ENCODE assay signal across 9 cellular contexts in the genomic region with DNA sequence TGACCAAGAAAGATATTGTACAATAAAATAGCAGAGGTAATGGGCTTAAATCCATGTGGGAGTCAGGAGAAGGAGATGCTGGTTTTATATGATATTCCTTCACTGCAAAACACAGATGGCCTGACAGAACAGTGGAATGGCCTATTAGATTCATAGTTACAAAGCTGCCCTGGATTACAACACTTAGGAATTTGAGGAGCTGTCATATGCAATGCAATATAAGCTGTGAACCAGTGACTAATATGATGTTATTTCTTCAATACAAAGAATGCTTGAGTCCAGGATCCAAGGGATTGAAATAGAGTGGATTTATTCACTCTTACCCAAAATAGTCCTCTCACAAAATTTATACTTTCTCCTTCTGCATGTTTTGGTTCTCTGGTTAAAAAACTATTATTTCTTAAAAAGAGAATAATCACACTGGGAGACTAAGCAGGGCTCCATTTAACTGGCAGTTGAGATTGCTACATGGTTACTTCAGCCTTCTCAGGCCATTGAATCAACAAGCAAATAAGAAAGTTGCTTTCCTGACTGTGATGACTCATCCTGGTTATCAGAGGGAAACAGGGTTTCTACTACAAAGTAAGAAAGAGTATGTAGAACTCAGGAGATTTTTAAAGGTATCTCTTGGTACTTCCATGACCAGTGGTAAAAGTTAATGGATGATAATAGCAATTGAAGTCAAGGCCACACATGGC.
DNase-seq lines count a peak whose midpoint lies in the region; TF ChIP-seq lines count a peak whose summit lies in the region.
"Had no signal": no experiment of that assay in that cellular context is flagged by ENCODE, and none has a peak within 500 bp of the region (broad histone marks: within the 10 kb centered on the region; RNA-seq: fewer than 3 reads in every experiment).

No MANE protein-coding gene starts in this region.

- no peak overlapping the region for H3K4me2 ChIP-seq in mesendoderm (ENCODE audit: low read length)

- H3K4me1 ChIP-seq in mesendoderm (ENCODE audit: control insufficient read depth, low read depth, low read length), result no peaks in the 10 kb centered on the region
- H3K4me1 ChIP-seq in tibial nerve, result peaks cover 0 to 6% (median 0%) of the 10 kb centered on the region in 4 donors

- no peak overlapping the region for H4K8ac ChIP-seq in mesendoderm (ENCODE audit: low read depth, low read length)

- H3K23ac ChIP-seq in mesendoderm (ENCODE audit: low read length), result no peak overlapping the region

- H3K27ac ChIP-seq in brain microvascular endothelial cell, result peak overlapping the region; percentile 26
- no peak overlapping the region for H3K27ac ChIP-seq in mesendoderm (ENCODE audit: low read depth, low read length)
- no peak overlapping the region for H3K27ac ChIP-seq in tibial nerve

- in situ Hi-C loops in brain microvascular endothelial cell (cut with HindIII; ENCODE audit: low pct_ligation_motif_present, low sequenced_read_pairs), result no loop called here

- H3K36me3 ChIP-seq in brain microvascular endothelial cell (replicated peaks) (no peaks in the 10 kb centered on the region), mesendoderm (ENCODE audit: control insufficient read depth, insufficient read depth, low read length) (no peaks in the 10 kb centered on the region), tibial nerve (no peaks in the 10 kb centered on the region)

- H3K56ac ChIP-seq in mesendoderm (ENCODE audit: low read length), result no peak overlapping the region

- H2BK15ac ChIP-seq in mesendoderm (replicated peaks; ENCODE audit: low read depth), result no peak overlapping the region

- DNase-seq in EL, result peak; percentile 1
- peak; percentile 15 for DNase-seq in LoVo (ENCODE audit: low spot score)
- DNase-seq in brain microvascular endothelial cell, result peak; percentile 50
- DNase-seq in mesendoderm, result peak; percentile 66
- DNase-seq in 8988T, result no peak
- DNase-seq in NCI-H526 (lab: John Stamatoyannopoulos, UW), result no peak
- no peak for DNase-seq in tibial nerve (ENCODE audit: low spot score in 2 of 2)
- no peak for DNase-seq in NCI-H146 (lab: John Stamatoyannopoulos, UW)
- DNase-seq: stimulated activated CD4-positive, alpha-beta T cell treated with anti-CD3 and anti-CD28 coated beads, Interleukin-1b, Interleukin-23, amount 100 ng/mL, for 48 hours had no signal

- no peaks in the 10 kb centered on the region for H3K9me3 ChIP-seq in tibial nerve

- TF ChIP-seq CTCF in brain microvascular endothelial cell (IDR thresholded peaks at IDR 0.05; ENCODE audit: low read depth, low read length, missing control alignments) (no peak), tibial nerve (IDR thresholded peaks at IDR 0.05) (no peak)

- no peak overlapping the region for H2BK5ac ChIP-seq in mesendoderm (ENCODE audit: low read length)

- no peak for TF ChIP-seq POLR2A in tibial nerve (IDR thresholded peaks at IDR 0.05)

- no peak overlapping the region for H3K9ac ChIP-seq in mesendoderm (ENCODE audit: low read length)

- H2BK120ac ChIP-seq in mesendoderm (ENCODE audit: low read depth, low read length), result no peak overlapping the region

- H3K79me1 ChIP-seq in mesendoderm (ENCODE audit: low read length), result no peaks in the 10 kb centered on the region

- H3K4ac ChIP-seq in mesendoderm (ENCODE audit: low read depth, low read length), result no peak overlapping the region

- no peak overlapping the region for H3K4me3 ChIP-seq in brain microvascular endothelial cell (ENCODE audit: low read depth, low read length)
- no peak overlapping the region for H3K4me3 ChIP-seq in mesendoderm (ENCODE audit: low read length)
- H3K4me3 ChIP-seq in tibial nerve, result no peak overlapping the region

- H3K27me3 ChIP-seq in brain microvascular endothelial cell (replicated peaks) (no peaks in the 10 kb centered on the region), mesendoderm (ENCODE audit: insufficient read depth, low read length, poor library complexity) (no peaks in the 10 kb centered on the region), tibial nerve (no peaks in the 10 kb centered on the region)

- no peak overlapping the region for H2AK5ac ChIP-seq in mesendoderm (ENCODE audit: low read length)

- H3K18ac ChIP-seq in mesendoderm (ENCODE audit: low read length), result no peak overlapping the region

- H3K79me2 ChIP-seq in mesendoderm (ENCODE audit: control insufficient read depth, insufficient read depth, low read length), result no peaks in the 10 kb centered on the region

- no peak for TF ChIP-seq EP300 in tibial nerve (IDR thresholded peaks at IDR 0.05)

- H4K5ac ChIP-seq in mesendoderm (ENCODE audit: low read length), result no peak overlapping the region

Comparison
In these comparisons a context has a peak if more than half of its experiments do, and no peak if none do; other contexts are left out.
1. DNase-seq: peak in EL (single experiment), LoVo (single experiment), brain microvascular endothelial cell (single experiment) and mesendoderm (single experiment); none in 8988T (single experiment), NCI-H526 (0 of 2), tibial nerve (0 of 2) and NCI-H146 (single experiment).